Comparison of ENCODE assay signal across 23 cellular contexts in the genomic region with DNA sequence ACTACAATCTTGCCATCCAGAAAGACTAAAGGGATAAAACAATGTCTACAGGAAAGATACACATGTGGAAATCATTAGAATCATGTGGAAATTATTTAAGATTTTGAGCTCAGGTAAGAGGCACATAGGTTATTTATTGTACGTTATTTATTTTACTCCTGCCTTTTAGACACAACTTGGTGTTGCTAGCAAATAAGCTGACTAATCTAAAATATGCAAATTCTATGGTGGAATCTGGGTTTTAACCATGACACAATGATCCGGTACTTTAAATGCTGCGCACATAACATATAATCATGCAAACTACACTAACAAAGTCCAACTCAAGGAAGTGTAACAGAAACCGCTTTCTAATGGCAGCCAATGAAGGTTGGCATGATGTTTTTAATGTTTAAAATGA.
DNase-seq lines count a peak whose midpoint lies in the region; ATAC-seq, FAIRE-seq and TF ChIP-seq lines count a peak whose summit lies in the region.
"Had no signal": no experiment of that assay in that cellular context is flagged by ENCODE, and none has a peak within 500 bp of the region (broad histone marks: within the 10 kb centered on the region; RNA-seq: fewer than 3 reads in every experiment).

No MANE protein-coding gene starts in this region.

- no peaks in the 10 kb centered on the region for H3K36me3 ChIP-seq in IMR-90 (ENCODE audit: control insufficient read depth, insufficient read depth, low read length)
- H3K36me3 ChIP-seq in K562 (ENCODE audit: control insufficient read depth, insufficient read depth, low read length) = no peaks in the 10 kb centered on the region
- H3K36me3 ChIP-seq: BLaER1 treated with 17β-estradiol and CSF1 and Interleukin-3, amounts not matched to agents 10 nM and 100 nM had no signal

- BruUV-seq in IMR-90 (replicated peaks; lab: Mats Ljungman, UMichigan) (no TSS peak), K562 (replicated peaks; lab: Mats Ljungman, UMichigan) (no TSS peak)

- H3K56ac ChIP-seq in IMR-90 (ENCODE audit: extremely low read depth, insufficient read depth, low read length) = no peak overlapping the region

- POLR2A ChIA-PET in A549 (lab: Yijun Ruan, JAX) = no interaction called here
- POLR2A ChIA-PET in IMR-90 (lab: Charles Lee; ENCODE audit: unreplicated experiment) = no interaction called here
- POLR2A ChIA-PET in K562 (lab: Yijun Ruan, JAX) = no interaction called here

- no peak overlapping the region for H2BK5ac ChIP-seq in IMR-90 (ENCODE audit: low read depth, low read length, poor library complexity, severe bottlenecking)

- FAIRE-seq in A549 (lab: Jason Lieb, UNC) (no peak), K562 (lab: Jason Lieb, UNC) (no peak)
- FAIRE-seq: A204.1, D721Med, G401.6, GM12891, GM18507 had no signal

- TF ChIP-seq EP300 in A549 (IDR thresholded peaks at IDR 0.05) (no peak), K562 (IDR thresholded peaks at IDR 0.05; ENCODE audit: low read length) (no peak)

- no peaks in the 10 kb centered on the region for H3K79me1 ChIP-seq in IMR-90 (ENCODE audit: low read depth in 1 of 2, low read length in 2 of 2)

- no peak overlapping the region for H3K9ac ChIP-seq in IMR-90 (ENCODE audit: low read depth, low read length)
- no peak overlapping the region for H3K9ac ChIP-seq in K562 (ENCODE audit: insufficient read depth in 1 of 2, low read depth in 2 of 2, low read length in 2 of 2)
- H3K9ac ChIP-seq: BLaER1 treated with 17β-estradiol and CSF1 and Interleukin-3, amounts not matched to agents 10 nM and 100 nM had no signal

- no peak overlapping the region for H2BK20ac ChIP-seq in IMR-90 (ENCODE audit: low read depth, low read length)

- H3K4me3 ChIP-seq in A549 = no peak overlapping the region
- no peak overlapping the region for H3K4me3 ChIP-seq in IMR-90 (ENCODE audit: insufficient read depth, low read depth, low read length)
- H3K4me3 ChIP-seq in K562 = no peak overlapping the region
- H3K4me3 ChIP-seq: BLaER1 treated with 17β-estradiol and CSF1 and Interleukin-3, amounts not matched to agents 10 nM and 100 nM had no signal

- TF ChIP-seq CTCF in A549 (IDR thresholded peaks at IDR 0.05) (no peak), IMR-90 (conservative IDR thresholded peaks at IDR 0.05; ENCODE audit: low read depth, low read length) (no peak), K562 (IDR thresholded peaks at IDR 0.05 in 2 of 3, conservative IDR thresholded peaks at IDR 0.05 in 1 of 3; ENCODE audit: insufficient read depth in 2 of 3, low read depth in 1 of 3, low read length in 3 of 3) (no peak), GM13976 (IDR thresholded peaks at IDR 0.05; ENCODE audit: borderline replicate concordance, control extremely low read depth, extremely low read depth, insufficient read depth, missing control alignments) (no peak)

- no peak overlapping the region for H3K27ac ChIP-seq in A549
- no peak overlapping the region for H3K27ac ChIP-seq in IMR-90 (ENCODE audit: insufficient read depth, low read length)
- no peak overlapping the region for H3K27ac ChIP-seq in K562 (ENCODE audit: extremely low read depth, low read depth, low read length)
- H3K27ac ChIP-seq: BLaER1 treated with 17β-estradiol and CSF1 and Interleukin-3, amounts not matched to agents 10 nM and 100 nM; C4-2B had no signal

- in situ Hi-C loops in IMR-90 (cut with MboI; ENCODE audit: low sequenced_read_pairs) (no loop called here), K562 (cut with MboI) (no loop called here), GM13976 (cut with MboI; ENCODE audit: low sequenced_read_pairs, unreplicated experiment) (no loop called here)

- H3K23ac ChIP-seq in IMR-90 (ENCODE audit: low read depth, low read length) = no peak overlapping the region

- H4K8ac ChIP-seq in IMR-90 (ENCODE audit: low read depth in 2 of 2, low read length in 2 of 2) = no peak overlapping the region

- H3K4ac ChIP-seq in IMR-90 (ENCODE audit: low read depth, low read length) = no peak overlapping the region

- no peak overlapping the region for H3K14ac ChIP-seq in IMR-90 (replicated peaks; ENCODE audit: low read depth, low read length)

- no peak overlapping the region for H3K18ac ChIP-seq in IMR-90 (ENCODE audit: low read depth, low read length)

- H3K9me1 ChIP-seq in IMR-90 (ENCODE audit: insufficient read depth, low read length) (no peaks in the 10 kb centered on the region), K562 (ENCODE audit: control insufficient read depth, insufficient read depth, low read length) (no peaks in the 10 kb centered on the region)

- TF ChIP-seq RAD21 in A549 (conservative IDR thresholded peaks at IDR 0.05 in 1 of 2, IDR thresholded peaks at IDR 0.05 in 1 of 2) = no peak
- TF ChIP-seq RAD21 in IMR-90 (IDR thresholded peaks at IDR 0.05; ENCODE audit: low read length) = no peak
- TF ChIP-seq RAD21 in K562 (CRISPR knock-in tag; conservative IDR thresholded peaks at IDR 0.05 in 1 of 2, IDR thresholded peaks at IDR 0.05 in 1 of 2) = no peak

- TF ChIP-seq POLR2A in A549 (IDR thresholded peaks at IDR 0.05; ENCODE audit: low read length) (no peak), IMR-90 (IDR thresholded peaks at IDR 0.05; ENCODE audit: low read depth, low read length) (no peak), K562 (conservative IDR thresholded peaks at IDR 0.05) (no peak)

- no peak overlapping the region for H2AFZ ChIP-seq in IMR-90 (replicated peaks; ENCODE audit: low read length, poor library complexity)
- no peak overlapping the region for H2AFZ ChIP-seq in K562 (ENCODE audit: low read depth, low read length)

- no peak overlapping the region for H4K91ac ChIP-seq in IMR-90 (ENCODE audit: insufficient read depth, low read depth, low read length)

- DNase-seq in A549 (ENCODE audit: low read depth in 1 of 2, low spot score in 1 of 2) (no peak), IMR-90 (no peak), NCI-H526 treated with DMSO at 0.1 percent for 48 hours (lab: John Stamatoyannopoulos, UW) (peak; percentile 7), K562 (ENCODE audit: extremely low read depth in 1 of 4, low spot score in 3 of 4) (no peak), NCI-H1694 treated with DMSO at 0.1 percent for 48 hours (lab: John Stamatoyannopoulos, UW) (no peak), GM13976 (ENCODE audit: low spot score) (no peak)
- DNase-seq: 8988T; AML-193; Caco-2; Calu3; CD4-positive, alpha-beta T cell; CD8-positive, alpha-beta T cell; DMS79 treated with DMSO at 0.1 percent for 48 hours; GF-D8 had no signal

- H3K79me2 ChIP-seq in K562 (ENCODE audit: control insufficient read depth, insufficient read depth, low read length) = no peaks in the 10 kb centered on the region

- intact Hi-C loops in IMR-90 (cut with micrococcal nuclease) = no loop called here
- intact Hi-C loops in K562 (cut with micrococcal nuclease) = no loop called here

- ATAC-seq in A549 = no peak
- no peak for ATAC-seq in IMR-90 (ENCODE audit: low read depth)
- ATAC-seq in K562 = no peak
- ATAC-seq in activated CD4-positive, CD25-positive, alpha-beta regulatory T cell treated with anti-CD3 and anti-CD28 coated beads, Interleukin-2, amount 50 U/mL, for 24 hours = no peak
- no peak for ATAC-seq in GM21381 (IDR thresholded peaks at IDR 0.05; ENCODE audit: unreplicated experiment)
- ATAC-seq: CD8-positive, alpha-beta T cell had no signal

- no peak overlapping the region for H4K5ac ChIP-seq in IMR-90 (ENCODE audit: low read depth, low read length)

- H2BK15ac ChIP-seq in IMR-90 (ENCODE audit: low read depth, low read length) = no peak overlapping the region

- no peak overlapping the region for H2AK5ac ChIP-seq in IMR-90 (ENCODE audit: low read depth, low read length)

- no peak overlapping the region for H2BK120ac ChIP-seq in IMR-90 (ENCODE audit: low read depth, low read length)

- H3K9me3 ChIP-seq in A549 = no peaks in the 10 kb centered on the region
- H3K9me3 ChIP-seq in IMR-90 (ENCODE audit: control insufficient read depth, insufficient read depth, low read length) = no peaks in the 10 kb centered on the region
- H3K9me3 ChIP-seq in K562 (replicated peaks; ENCODE audit: control insufficient read depth, insufficient read depth, low read depth, low read length) = 0 out of 2 replicates have a peak, but pooled peaks cover under 1% of the 10 kb centered on the region
- H3K9me3 ChIP-seq: Caco-2 had no signal

- CTCF ChIA-PET in A549 (lab: Yijun Ruan, JAX) = no interaction called here
- CTCF ChIA-PET in IMR-90 (lab: Yijun Ruan, JAX) = no interaction called here
- CTCF ChIA-PET in K562 (lab: Yijun Ruan, JAX; ENCODE audit: low intra/inter-chr PET ratio) = no interaction called here

- no peak overlapping the region for H2AK9ac ChIP-seq in IMR-90 (replicated peaks; ENCODE audit: low read depth, low read length, poor library complexity)

- H3K4me2 ChIP-seq in A549 (no peak overlapping the region), IMR-90 (ENCODE audit: low read depth, low read length) (no peak overlapping the region), K562 (ENCODE audit: insufficient read depth, low read length) (no peak overlapping the region)
- H3K4me2 ChIP-seq: BLaER1 treated with 17β-estradiol and CSF1 and Interleukin-3, amounts not matched to agents 10 nM and 100 nM had no signal

- dilution Hi-C loops in IMR-90 (cut with HindIII; ENCODE audit: low sequenced_read_pairs, unreplicated experiment) = no loop called here

- H4K20me1 ChIP-seq in IMR-90 (ENCODE audit: insufficient read depth, low read length) (no peaks in the 10 kb centered on the region), K562 (replicated peaks; ENCODE audit: control insufficient read depth, insufficient read depth, low read length) (no peaks in the 10 kb centered on the region)
- H4K20me1 ChIP-seq: BLaER1 treated with 17β-estradiol and CSF1 and Interleukin-3, amounts not matched to agents 10 nM and 100 nM had no signal

- H3K27me3 ChIP-seq in IMR-90 (ENCODE audit: control insufficient read depth, insufficient read depth, low read length) (no peaks in the 10 kb centered on the region), K562 (ENCODE audit: control insufficient read depth in 2 of 2, insufficient read depth in 2 of 2, low read length in 2 of 2) (no peaks in the 10 kb centered on the region)
- H3K27me3 ChIP-seq: BLaER1 treated with 17β-estradiol and CSF1 and Interleukin-3, amounts not matched to agents 10 nM and 100 nM had no signal

- 77% methylated on average over 4 of the region's 4 CpGs for WGBS in A549 (ENCODE audit: missing lambda C conversion rate)
- no CpG with 5 or more reads among the region's 4 CpGs for WGBS in IMR-90 (ENCODE audit: extremely low coverage in 2 of 2, insufficient read length in 1 of 2), 2 experiments
- WGBS in K562 (ENCODE audit: insufficient coverage, low coverage, missing lambda C conversion rate) = 1% methylated on average over 4 of the region's 4 CpGs

- peaks cover 7% of the 10 kb centered on the region; the same call in 1 of the 3 replicates for H3K4me1 ChIP-seq in A549
- H3K4me1 ChIP-seq in IMR-90 (ENCODE audit: control insufficient read depth, insufficient read depth, low read length) = peaks cover 2% of the 10 kb centered on the region; the same call in 1 of the 2 replicates
- H3K4me1 ChIP-seq in K562 (replicated peaks in 1 of 2; ENCODE audit: control insufficient read depth in 2 of 2, insufficient read depth in 2 of 2, low read length in 2 of 2) = no peaks in the 10 kb centered on the region
- H3K4me1 ChIP-seq: BLaER1 treated with 17β-estradiol and CSF1 and Interleukin-3, amounts not matched to agents 10 nM and 100 nM; Caco-2 had no signal

TF ChIP-seq in IMR-90, 13 proteins besides CTCF, POLR2A, EP300 and RAD21 (continues in another document):
- TF ChIP-seq CHD1 (IDR thresholded peaks at IDR 0.05; ENCODE audit: low read depth, low read length) = no peak

TF ChIP-seq in K562, 482 proteins besides CTCF, POLR2A, EP300 and RAD21 (continues in another document):
- TF ChIP-seq ZBED1 (IDR thresholded peaks at IDR 0.05) = no peak
